ENCODE assay signal across 8 cellular contexts in genomic region chrX:40647307-40648197, GRCh38. TPM values are rescaled to one million over a fixed set of nuclear protein-coding genes. Genes with fewer than 3 reads are reported as not detected.
DNase-seq lines count a peak whose midpoint lies in the region; ATAC-seq and TF ChIP-seq lines count a peak whose summit lies in the region.

CXorf38 (minus strand) TSS chrX:40647561; CDS start chrX:40647520, 41 bp downstream.

- ATAC-seq in activated T-helper 17 cell treated with anti-CD3 and anti-CD28 coated beads, Interleukin-2, amount 50 U/mL, for 72 hours (replicated peaks), result peak; percentile 77
- ATAC-seq in natural killer cell treated with Interleukin-12 subunit alpha and Interleukin-12 subunit beta and Interleukin-15 and Interleukin-18, amount 100 ng/mL, for 72 hours, result peak; percentile 86 to 92
- ATAC-seq in stimulated activated naive CD8-positive, alpha-beta T cell treated with anti-CD3 and anti-CD28 coated beads, Interleukin-15, Interleukin-2, amounts not matched to agents 100 U/mL and 50 U/mL, for 24 hours, result peak; percentile 77

- DNase-seq in ELF-1 (ENCODE audit: low read depth, low spot score) (peak; percentile 98), H4 (ENCODE audit: low spot score) (peak; percentile 78), LoVo (ENCODE audit: low spot score) (peak; percentile 86), RWPE1 (ENCODE audit: low spot score) (peak; percentile 84), fibroblast of mammary gland (ENCODE audit: low read depth) (peak; percentile 88)
- DNase-seq in natural killer cell treated with Interleukin-12 subunit alpha and Interleukin-12 subunit beta and Interleukin-15 and Interleukin-18, amount 100 ng/mL, for 72 hours (ENCODE audit: low spot score), result peak; percentile 95
- peak; percentile 90 for DNase-seq in stimulated activated naive CD8-positive, alpha-beta T cell treated with anti-CD3 and anti-CD28 coated beads, Interleukin-15, Interleukin-2, amounts not matched to agents 100 U/mL and 50 U/mL, for 24 hours

- CTCF ChIA-PET in RWPE1 (lab: Yijun Ruan, JAX), result interaction anchor here (0.6 to 0.7 kb wide), 2 partner anchors 25 kb away, joined by 3 to 9 read pairs; no protein-coding TSS in a partner anchor

- H3K9me3 Mint-ChIP-seq in activated T-helper 17 cell treated with anti-CD3 and anti-CD28 coated beads, Interleukin-2, amount 50 U/mL, for 72 hours, result no peaks in the 10 kb centered on the region
- no peaks in the 10 kb centered on the region for H3K9me3 Mint-ChIP-seq in natural killer cell treated with Interleukin-12 subunit alpha and Interleukin-12 subunit beta and Interleukin-15 and Interleukin-18, amount 100 ng/mL, for 72 hours

- peaks cover 8% of the 10 kb centered on the region for H3K4me1 Mint-ChIP-seq in activated T-helper 17 cell treated with anti-CD3 and anti-CD28 coated beads, Interleukin-2, amount 50 U/mL, for 72 hours
- H3K4me1 Mint-ChIP-seq in natural killer cell treated with Interleukin-12 subunit alpha and Interleukin-12 subunit beta and Interleukin-15 and Interleukin-18, amount 100 ng/mL, for 72 hours (ENCODE audit: low read depth in 2 of 2), result peaks cover 26 to 30% of the 10 kb centered on the region in 2 donors

- peak within 1 kb of the TSS; percentile 76 for H3K4me3 ChIP-seq in fibroblast of mammary gland (ENCODE audit: control insufficient read depth, low read depth, low read length)

- TF ChIP-seq CTCF in RWPE1 (conservative IDR thresholded peaks at IDR 0.05; ENCODE audit: low read depth), result no peak
- TF ChIP-seq CTCF in fibroblast of mammary gland (conservative IDR thresholded peaks at IDR 0.05; ENCODE audit: control insufficient read depth, insufficient read depth, low read depth, low read length), result no peak

- H3K27ac ChIP-seq in RWPE1, result peak within 1 kb of the TSS; percentile 81

- peak within 1 kb of the TSS; percentile 95 for H3K27ac Mint-ChIP-seq in activated T-helper 17 cell treated with anti-CD3 and anti-CD28 coated beads, Interleukin-2, amount 50 U/mL, for 72 hours
- peak within 1 kb of the TSS; percentile 96 to 97 for H3K27ac Mint-ChIP-seq in natural killer cell treated with Interleukin-12 subunit alpha and Interleukin-12 subunit beta and Interleukin-15 and Interleukin-18, amount 100 ng/mL, for 72 hours

- H3K27me3 Mint-ChIP-seq in activated T-helper 17 cell treated with anti-CD3 and anti-CD28 coated beads, Interleukin-2, amount 50 U/mL, for 72 hours, result no peaks in the 10 kb centered on the region
- H3K27me3 Mint-ChIP-seq in natural killer cell treated with Interleukin-12 subunit alpha and Interleukin-12 subunit beta and Interleukin-15 and Interleukin-18, amount 100 ng/mL, for 72 hours, result no peaks in the 10 kb centered on the region

- POLR2A ChIA-PET in RWPE1 (lab: Yijun Ruan, JAX; ENCODE audit: low non-redundant PET), result no interaction called here

- H3K4me3 Mint-ChIP-seq in activated T-helper 17 cell treated with anti-CD3 and anti-CD28 coated beads, Interleukin-2, amount 50 U/mL, for 72 hours, result peak within 1 kb of the TSS; percentile 91
- H3K4me3 Mint-ChIP-seq in natural killer cell treated with Interleukin-12 subunit alpha and Interleukin-12 subunit beta and Interleukin-15 and Interleukin-18, amount 100 ng/mL, for 72 hours, result peak within 1 kb of the TSS; percentile 90

- peaks cover 50% of the 10 kb centered on the region for H3K36me3 Mint-ChIP-seq in activated T-helper 17 cell treated with anti-CD3 and anti-CD28 coated beads, Interleukin-2, amount 50 U/mL, for 72 hours (ENCODE audit: low read depth)
- H3K36me3 Mint-ChIP-seq in natural killer cell treated with Interleukin-12 subunit alpha and Interleukin-12 subunit beta and Interleukin-15 and Interleukin-18, amount 100 ng/mL, for 72 hours, result peaks cover 21% of the 10 kb centered on the region

RNA-seq across cellular contexts. Expression of gene CXorf38, which starts in this region (rescaled TPM):
- 10.7 and 13.8 TPM in 2 replicates for total RNA-seq in H4 (2014; rRNA removed; shearing (Covaris generic))
- total RNA-seq in activated T-helper 17 cell treated with anti-CD3 and anti-CD28 coated beads, Interleukin-2, amount 50 U/mL, for 72 hours, result 10 to 100 TPM; 18.7 to 21.5 TPM
- 10 to 100 TPM; 20.3 to 26.0 TPM for total RNA-seq in natural killer cell treated with Interleukin-12 subunit alpha and Interleukin-12 subunit beta and Interleukin-15 and Interleukin-18, amount 100 ng/mL, for 72 hours

Comparison
In these comparisons a context has a peak if more than half of its experiments do, and no peak if none do; other contexts are left out.
1. Peak in every context shown above with its lines: DNase-seq, ATAC-seq, H3K4me3 ChIP-seq and H3K27ac ChIP-seq.